In the genomic region with DNA sequence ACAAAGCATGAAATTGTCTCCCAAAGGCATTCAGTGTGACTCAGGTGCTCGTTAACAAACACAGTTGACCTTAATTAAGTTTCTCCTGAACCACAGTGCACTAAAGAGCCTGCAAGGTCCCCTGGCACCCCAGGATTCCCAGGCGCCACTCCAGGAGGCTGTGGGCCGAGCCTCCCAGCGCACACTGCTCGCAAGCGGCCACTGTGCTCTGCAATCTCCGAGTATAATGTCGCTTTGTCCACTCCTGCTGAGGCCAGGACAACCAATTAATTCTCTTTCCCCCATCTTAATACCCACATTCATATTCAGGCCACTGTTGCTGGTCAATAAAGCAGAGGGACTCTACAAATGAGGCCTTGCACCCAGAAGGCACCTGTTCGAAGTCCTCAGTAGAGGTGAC, we compare ENCODE assay signal across 1 cellular context.
TF ChIP-seq lines count a peak whose summit lies in the region.

No MANE protein-coding gene starts in this region.

TF ChIP-seq in GM23338, 12 proteins besides CTCF, POLR2A, EP300 and RAD21 (continued from another document):
- TF ChIP-seq, protein P1, sequence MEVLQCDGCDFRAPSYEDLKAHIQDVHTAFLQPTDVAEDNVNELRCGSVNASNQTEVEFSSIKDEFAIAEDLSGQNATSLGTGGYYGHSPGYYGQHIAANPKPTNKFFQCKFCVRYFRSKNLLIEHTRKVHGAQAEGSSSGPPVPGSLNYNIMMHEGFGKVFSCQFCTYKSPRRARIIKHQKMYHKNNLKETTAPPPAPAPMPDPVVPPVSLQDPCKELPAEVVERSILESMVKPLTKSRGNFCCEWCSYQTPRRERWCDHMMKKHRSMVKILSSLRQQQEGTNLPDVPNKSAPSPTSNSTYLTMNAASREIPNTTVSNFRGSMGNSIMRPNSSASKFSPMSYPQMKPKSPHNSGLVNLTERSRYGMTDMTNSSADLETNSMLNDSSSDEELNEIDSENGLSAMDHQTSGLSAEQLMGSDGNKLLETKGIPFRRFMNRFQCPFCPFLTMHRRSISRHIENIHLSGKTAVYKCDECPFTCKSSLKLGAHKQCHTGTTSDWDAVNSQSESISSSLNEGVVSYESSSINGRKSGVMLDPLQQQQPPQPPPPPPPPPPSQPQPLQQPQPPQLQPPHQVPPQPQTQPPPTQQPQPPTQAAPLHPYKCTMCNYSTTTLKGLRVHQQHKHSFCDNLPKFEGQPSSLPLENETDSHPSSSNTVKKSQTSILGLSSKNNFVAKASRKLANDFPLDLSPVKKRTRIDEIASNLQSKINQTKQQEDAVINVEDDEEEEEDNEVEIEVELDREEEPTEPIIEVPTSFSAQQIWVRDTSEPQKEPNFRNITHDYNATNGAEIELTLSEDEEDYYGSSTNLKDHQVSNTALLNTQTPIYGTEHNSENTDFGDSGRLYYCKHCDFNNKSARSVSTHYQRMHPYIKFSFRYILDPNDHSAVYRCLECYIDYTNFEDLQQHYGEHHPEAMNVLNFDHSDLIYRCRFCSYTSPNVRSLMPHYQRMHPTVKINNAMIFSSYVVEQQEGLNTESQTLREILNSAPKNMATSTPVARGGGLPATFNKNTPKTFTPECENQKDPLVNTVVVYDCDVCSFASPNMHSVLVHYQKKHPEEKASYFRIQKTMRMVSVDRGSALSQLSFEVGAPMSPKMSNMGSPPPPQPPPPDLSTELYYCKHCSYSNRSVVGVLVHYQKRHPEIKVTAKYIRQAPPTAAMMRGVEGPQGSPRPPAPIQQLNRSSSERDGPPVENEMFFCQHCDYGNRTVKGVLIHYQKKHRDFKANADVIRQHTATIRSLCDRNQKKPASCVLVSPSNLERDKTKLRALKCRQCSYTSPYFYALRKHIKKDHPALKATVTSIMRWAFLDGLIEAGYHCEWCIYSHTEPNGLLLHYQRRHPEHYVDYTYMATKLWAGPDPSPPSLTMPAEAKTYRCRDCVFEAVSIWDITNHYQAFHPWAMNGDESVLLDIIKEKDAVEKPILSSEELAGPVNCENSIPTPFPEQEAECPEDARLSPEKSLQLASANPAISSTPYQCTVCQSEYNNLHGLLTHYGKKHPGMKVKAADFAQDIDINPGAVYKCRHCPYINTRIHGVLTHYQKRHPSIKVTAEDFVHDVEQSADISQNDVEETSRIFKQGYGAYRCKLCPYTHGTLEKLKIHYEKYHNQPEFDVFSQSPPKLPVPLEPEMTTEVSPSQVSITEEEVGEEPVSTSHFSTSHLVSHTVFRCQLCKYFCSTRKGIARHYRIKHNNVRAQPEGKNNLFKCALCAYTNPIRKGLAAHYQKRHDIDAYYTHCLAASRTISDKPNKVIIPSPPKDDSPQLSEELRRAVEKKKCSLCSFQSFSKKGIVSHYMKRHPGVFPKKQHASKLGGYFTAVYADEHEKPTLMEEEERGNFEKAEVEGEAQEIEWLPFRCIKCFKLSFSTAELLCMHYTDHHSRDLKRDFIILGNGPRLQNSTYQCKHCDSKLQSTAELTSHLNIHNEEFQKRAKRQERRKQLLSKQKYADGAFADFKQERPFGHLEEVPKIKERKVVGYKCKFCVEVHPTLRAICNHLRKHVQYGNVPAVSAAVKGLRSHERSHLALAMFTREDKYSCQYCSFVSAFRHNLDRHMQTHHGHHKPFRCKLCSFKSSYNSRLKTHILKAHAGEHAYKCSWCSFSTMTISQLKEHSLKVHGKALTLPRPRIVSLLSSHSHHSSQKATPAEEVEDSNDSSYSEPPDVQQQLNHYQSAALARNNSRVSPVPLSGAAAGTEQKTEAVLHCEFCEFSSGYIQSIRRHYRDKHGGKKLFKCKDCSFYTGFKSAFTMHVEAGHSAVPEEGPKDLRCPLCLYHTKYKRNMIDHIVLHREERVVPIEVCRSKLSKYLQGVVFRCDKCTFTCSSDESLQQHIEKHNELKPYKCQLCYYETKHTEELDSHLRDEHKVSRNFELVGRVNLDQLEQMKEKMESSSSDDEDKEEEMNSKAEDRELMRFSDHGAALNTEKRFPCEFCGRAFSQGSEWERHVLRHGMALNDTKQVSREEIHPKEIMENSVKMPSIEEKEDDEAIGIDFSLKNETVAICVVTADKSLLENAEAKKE (CRISPR knock-in tag; IDR thresholded peaks at IDR 0.05), result no peak
- no peak for TF ChIP-seq STAT1 (IDR thresholded peaks at IDR 0.05; ENCODE audit: unreplicated experiment)
- no peak for TF ChIP-seq EZH2phosphoT487 (IDR thresholded peaks at IDR 0.05; ENCODE audit: unreplicated experiment)
- TF ChIP-seq ZNF331 (CRISPR knock-in tag; IDR thresholded peaks at IDR 0.05; ENCODE audit: low read depth), result no peak
- TF ChIP-seq ZNF114 (CRISPR knock-in tag; IDR thresholded peaks at IDR 0.05), result no peak
- no peak for TF ChIP-seq POLR2AphosphoS5 (IDR thresholded peaks at IDR 0.05; ENCODE audit: low read depth)
- TF ChIP-seq, protein P2, sequence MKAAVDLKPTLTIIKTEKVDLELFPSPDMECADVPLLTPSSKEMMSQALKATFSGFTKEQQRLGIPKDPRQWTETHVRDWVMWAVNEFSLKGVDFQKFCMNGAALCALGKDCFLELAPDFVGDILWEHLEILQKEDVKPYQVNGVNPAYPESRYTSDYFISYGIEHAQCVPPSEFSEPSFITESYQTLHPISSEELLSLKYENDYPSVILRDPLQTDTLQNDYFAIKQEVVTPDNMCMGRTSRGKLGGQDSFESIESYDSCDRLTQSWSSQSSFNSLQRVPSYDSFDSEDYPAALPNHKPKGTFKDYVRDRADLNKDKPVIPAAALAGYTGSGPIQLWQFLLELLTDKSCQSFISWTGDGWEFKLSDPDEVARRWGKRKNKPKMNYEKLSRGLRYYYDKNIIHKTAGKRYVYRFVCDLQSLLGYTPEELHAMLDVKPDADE (IDR thresholded peaks at IDR 0.05), result no peak
- TF ChIP-seq CREB1 (CRISPR knock-in tag; IDR thresholded peaks at IDR 0.05; ENCODE audit: low read depth), result no peak
- no peak for TF ChIP-seq JUNB (IDR thresholded peaks at IDR 0.05; ENCODE audit: unreplicated experiment)
- no peak for TF ChIP-seq EZH2 (IDR thresholded peaks at IDR 0.05; ENCODE audit: low read depth, unreplicated experiment)
